ENCODE assay signal across 8 cellular contexts in the genomic region with DNA sequence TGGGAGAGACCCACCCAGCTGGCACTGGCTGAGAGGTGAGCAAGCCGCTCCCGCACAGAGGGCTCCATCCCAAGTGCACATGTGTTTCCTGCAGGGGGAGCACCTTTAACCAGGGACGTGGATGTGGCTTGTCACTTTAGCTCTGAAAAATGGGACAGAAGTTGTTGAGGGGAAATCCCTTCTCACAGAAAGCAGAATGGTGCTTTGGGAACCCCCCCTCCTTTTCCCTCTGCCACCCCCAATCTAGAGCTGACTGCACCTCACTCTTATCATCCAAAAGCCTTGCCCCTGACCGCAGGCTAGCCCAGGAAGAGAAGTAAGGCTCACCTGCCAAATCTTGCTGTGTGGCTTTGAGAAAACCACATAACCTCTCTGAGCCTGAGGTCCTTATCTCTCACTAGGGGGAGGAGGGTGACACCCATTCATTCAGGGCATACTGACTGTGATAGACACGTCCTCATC.
DNase-seq lines count a peak whose midpoint lies in the region; ATAC-seq and TF ChIP-seq lines count a peak whose summit lies in the region.

No MANE protein-coding gene starts in this region.

- no peaks in the 10 kb centered on the region for H3K27me3 ChIP-seq in PC-3 (ENCODE audit: low read length)

- peak; percentile 65 for DNase-seq in activated CD8-positive, alpha-beta memory T cell treated with anti-CD3 and anti-CD28 coated beads for 24 hours
- no peak for DNase-seq in activated CD8-positive, alpha-beta memory T cell treated with anti-CD3 and anti-CD28 coated beads, Interleukin-2, amount 50 U/mL, for 4 hours
- peak; percentile 59 for DNase-seq in PC-3
- DNase-seq in epithelial cell of proximal tubule (ENCODE audit: low read depth): no peak
- peak; percentile 61 for DNase-seq in stimulated activated CD8-positive, alpha-beta memory T cell treated with anti-CD3 and anti-CD28 coated beads, Interleukin-4, amount 100 ng/mL, for 48 hours
- DNase-seq in pons (ENCODE audit: low spot score): no peak

- H2AFZ ChIP-seq in PC-3 (ENCODE audit: low read length): no peak overlapping the region

- POLR2A ChIA-PET in PC-3 (lab: Charles Lee; ENCODE audit: unreplicated experiment): no interaction called here

- H3K36me3 ChIP-seq in PC-3 (ENCODE audit: low read depth, low read length): no peaks in the 10 kb centered on the region

- intact Hi-C loops in PC-3 (cut with micrococcal nuclease): no loop called here

- H3K9me2 ChIP-seq in PC-3 (replicated peaks; ENCODE audit: low read length): no peaks in the 10 kb centered on the region

- H3K9me3 ChIP-seq in PC-3 (ENCODE audit: low read length): no peaks in the 10 kb centered on the region

- TF ChIP-seq CTCF in PC-3 (conservative IDR thresholded peaks at IDR 0.05; ENCODE audit: low read depth, low read length) (peak; percentile 66), epithelial cell of proximal tubule (conservative IDR thresholded peaks at IDR 0.05; ENCODE audit: low read depth, low read length) (peak; percentile 54)

- no peaks in the 10 kb centered on the region for H3F3A ChIP-seq in PC-3 (ENCODE audit: low read length, unreplicated experiment)

- H3K27ac ChIP-seq in PC-3 (ENCODE audit: low read length): no peak overlapping the region

- H4K20me1 ChIP-seq in PC-3 (ENCODE audit: low read length): no peaks in the 10 kb centered on the region

- H3K4me3 ChIP-seq in PC-3 (ENCODE audit: low read length): no peak overlapping the region
- no peak overlapping the region for H3K4me3 ChIP-seq in epithelial cell of proximal tubule (ENCODE audit: low read depth, low read length)

- H3K4me1 ChIP-seq in PC-3 (ENCODE audit: insufficient read depth, low read length): no peaks in the 10 kb centered on the region

- H3K79me2 ChIP-seq in PC-3 (ENCODE audit: low read length): no peaks in the 10 kb centered on the region

- no peak overlapping the region for H3K4me2 ChIP-seq in PC-3 (ENCODE audit: low read length)

- no peak overlapping the region for H3K9ac ChIP-seq in PC-3 (ENCODE audit: low read length)

- CTCF ChIA-PET in PC-3 (lab: Charles Lee): interaction anchor here (1.0 kb wide), 1 partner anchor 9 kb away, joined by 4 read pairs; no protein-coding TSS in a partner anchor

- peak; percentile 91 for ATAC-seq in PC-3
- ATAC-seq in GM21367 (IDR thresholded peaks at IDR 0.05; ENCODE audit: unreplicated experiment): no peak
- ATAC-seq in HG02970 (IDR thresholded peaks at IDR 0.05; ENCODE audit: low FRiP score, unreplicated experiment): no peak

- no TSS peak for BruUV-seq in PC-3 (replicated peaks; lab: Mats Ljungman, UMichigan)

Comparison
In these comparisons a context has a peak if more than half of its experiments do, and no peak if none do; other contexts are left out.
1. DNase-seq: peak in activated CD8-positive, alpha-beta memory T cell treated with anti-CD3 and anti-CD28 coated beads for 24 hours (single experiment), PC-3 (single experiment) and stimulated activated CD8-positive, alpha-beta memory T cell treated with anti-CD3 and anti-CD28 coated beads, Interleukin-4, amount 100 ng/mL, for 48 hours (single experiment); none in activated CD8-positive, alpha-beta memory T cell treated with anti-CD3 and anti-CD28 coated beads, Interleukin-2, amount 50 U/mL, for 4 hours (single experiment), epithelial cell of proximal tubule (single experiment) and pons (single experiment).